ENCODE assay signal across 8 cellular contexts in genomic region chr11:63769044-63769718, GRCh38. TPM values are rescaled to one million over a fixed set of nuclear protein-coding genes. Genes with fewer than 3 reads are reported as not detected.
DNase-seq lines count a peak whose midpoint lies in the region; ATAC-seq and TF ChIP-seq lines count a peak whose summit lies in the region.

No MANE protein-coding gene starts in this region.

- no peak overlapping the region for H3K4me3 ChIP-seq in CD8-positive, alpha-beta memory T cell (ENCODE audit: low read length)
- H3K4me3 ChIP-seq in Loucy (ENCODE audit: low read length, poor library complexity, severe bottlenecking): peak overlapping the region; percentile 98

- H3K27ac Mint-ChIP-seq in CD8-positive, alpha-beta memory T cell: no peak overlapping the region

- peak; percentile 20 to 59 (median 32) for DNase-seq in CD8-positive, alpha-beta memory T cell
- DNase-seq in activated naive CD4-positive, alpha-beta T cell treated with Interleukin-2 at 50 U/mL for 16 hours: peak; percentile 45
- DNase-seq in left cardiac atrium: peak; percentile 59
- peak; percentile 66 for DNase-seq in sciatic nerve (ENCODE audit: low spot score)
- no peak for DNase-seq in kidney glomerular epithelial cell (lab: John Stamatoyannopoulos, UW)
- no peak for DNase-seq in Kasumi-1 (lab: John Stamatoyannopoulos, UW)

- no peaks in the 10 kb centered on the region for H3K27me3 ChIP-seq in CD8-positive, alpha-beta memory T cell (ENCODE audit: insufficient read depth, low read length, poor library complexity, severe bottlenecking)
- H3K27me3 ChIP-seq in Loucy (ENCODE audit: insufficient read depth, low read length, poor library complexity, severe bottlenecking): peaks cover 8% of the 10 kb centered on the region

- H3K27me3 Mint-ChIP-seq in CD8-positive, alpha-beta memory T cell: peaks cover 4 to 9% of the 10 kb centered on the region in 2 donors

- peaks cover 0 to 7% (median 0%) of the 10 kb centered on the region in 3 donors for H3K36me3 Mint-ChIP-seq in CD8-positive, alpha-beta memory T cell

- peaks cover 28% of the 10 kb centered on the region for H3K79me2 ChIP-seq in Loucy (ENCODE audit: insufficient read depth, low read length)

- TF ChIP-seq CTCF in Loucy (conservative IDR thresholded peaks at IDR 0.05; ENCODE audit: low read length): no peak

- H3K4me1 Mint-ChIP-seq in CD8-positive, alpha-beta memory T cell: peaks cover 8 to 17% (median 9%) of the 10 kb centered on the region in 3 donors

- no peak overlapping the region for H3K27ac ChIP-seq in CD8-positive, alpha-beta memory T cell (ENCODE audit: low read depth, low read length)

- ATAC-seq in GM19467 (IDR thresholded peaks at IDR 0.05; ENCODE audit: unreplicated experiment): peak; percentile 27
- ATAC-seq in left cardiac atrium: peak; percentile 38 to 55
- ATAC-seq in sciatic nerve: no peak

- H3K4me1 ChIP-seq in CD8-positive, alpha-beta memory T cell (ENCODE audit: insufficient read depth, low read length): peaks cover 8% of the 10 kb centered on the region
- H3K4me1 ChIP-seq in Loucy (ENCODE audit: insufficient read depth, low read length, poor library complexity, severe bottlenecking): peaks cover 38% of the 10 kb centered on the region

- no peaks in the 10 kb centered on the region for H3K36me3 ChIP-seq in CD8-positive, alpha-beta memory T cell (ENCODE audit: insufficient read depth, low read length)
- H3K36me3 ChIP-seq in Loucy (ENCODE audit: insufficient read depth, low read length): no peaks in the 10 kb centered on the region

- intact Hi-C loops in left cardiac atrium (cut with DNase I) (loop anchor here (2.0 to 10.0 kb wide), 3 partner anchors 44 to 176 kb away; partner anchors contain the start of gene SPINDOC (in 1 of the 2)), sciatic nerve (cut with DNase I) (no loop called here)

- POLR2A ChIA-PET in CD8-positive, alpha-beta memory T cell (lab: Charles Lee): interaction anchor here (0.7 kb wide), 1 partner anchor 173 kb away, joined by 5 read pairs; no protein-coding TSS in a partner anchor

- CTCF ChIA-PET in CD8-positive, alpha-beta memory T cell (lab: Charles Lee): interaction anchor here (1.3 to 2.2 kb wide), 3 partner anchors 68 to 380 kb away, joined by 8 to 14 read pairs (median 10); no protein-coding TSS in a partner anchor

- peaks cover 35% of the 10 kb centered on the region for H4K20me1 ChIP-seq in Loucy (ENCODE audit: insufficient read depth, low read length, poor library complexity, severe bottlenecking)

- H3K4me3 Mint-ChIP-seq in CD8-positive, alpha-beta memory T cell: peak overlapping the region in 3 of 7 donors; percentile 34 to 68 (median 43)

- H3F3A ChIP-seq in Loucy (ENCODE audit: low read depth): peaks cover 4% of the 10 kb centered on the region; the same call in 1 of the 2 replicates

- H3K9me3 Mint-ChIP-seq in CD8-positive, alpha-beta memory T cell: no peaks in the 10 kb centered on the region

- peak overlapping the region; percentile 81 for H2AFZ ChIP-seq in Loucy (ENCODE audit: low read length)

- H3K9me3 ChIP-seq in CD8-positive, alpha-beta memory T cell (ENCODE audit: low read length): no peaks in the 10 kb centered on the region
- H3K9me3 ChIP-seq in Loucy (ENCODE audit: insufficient read depth, low read depth, low read length): no peaks in the 10 kb centered on the region

- peak overlapping the region; percentile 46 for H3K9ac ChIP-seq in Loucy (ENCODE audit: low read depth, low read length, poor library complexity, severe bottlenecking)

- no peaks in the 10 kb centered on the region for H3K9me2 ChIP-seq in Loucy (replicated peaks; ENCODE audit: low read depth, low read length)

- peak overlapping the region; percentile 83 for H3K4me2 ChIP-seq in Loucy (ENCODE audit: low read depth, low read length, poor library complexity, severe bottlenecking)

RNA-seq across cellular contexts. Expression of gene ZFTA, which starts 0.6 kb away (rescaled TPM):
- 1 to 10 TPM; 7.0 to 7.6 TPM for total RNA-seq in CD8-positive, alpha-beta memory T cell
- polyA plus RNA-seq in CD8-positive, alpha-beta memory T cell: 0.37 TPM
- total RNA-seq in left cardiac atrium (10 to 100 TPM; 15.5 to 16.0 TPM), sciatic nerve (30.2 TPM)

RNA-seq across cellular contexts. Expression of gene SPINDOC, which starts 44.1 kb away (rescaled TPM):
- 10 to 100 TPM; 38.7 to 41.4 TPM for total RNA-seq in CD8-positive, alpha-beta memory T cell
- polyA plus RNA-seq in CD8-positive, alpha-beta memory T cell: 1.4 TPM
- total RNA-seq in left cardiac atrium (10 to 100 TPM; 13.3 to 13.5 TPM), sciatic nerve (16.0 TPM)

Comparison
In these comparisons a context has a peak if more than half of its experiments do, and no peak if none do; other contexts are left out.
1. DNase-seq: peak in CD8-positive, alpha-beta memory T cell (5 of 5), activated naive CD4-positive, alpha-beta T cell treated with Interleukin-2 at 50 U/mL for 16 hours (single experiment), left cardiac atrium (single experiment) and sciatic nerve (single experiment); none in kidney glomerular epithelial cell (single experiment) and Kasumi-1 (0 of 2).